Comparison of ENCODE assay signal across 1 cellular context in genomic region chr1:8343044-8343443, GRCh38.
TF ChIP-seq lines count a peak whose summit lies in the region.

No MANE protein-coding gene starts in this region.

TF ChIP-seq in GM12891, 5 proteins besides CTCF, POLR2A, EP300 and RAD21 (continued from another document):
- no peak for TF ChIP-seq POU2F2 (IDR thresholded peaks at IDR 0.05; ENCODE audit: low read depth, low read length)
- TF ChIP-seq PAX5 (IDR thresholded peaks at IDR 0.05; ENCODE audit: insufficient read depth, low read length, severe bottlenecking) = no peak
- TF ChIP-seq SPI1 (IDR thresholded peaks at IDR 0.05; ENCODE audit: low read depth, low read length) = no peak
- no peak for TF ChIP-seq TAF1 (IDR thresholded peaks at IDR 0.05; ENCODE audit: low read depth, low read length)
